ENCODE assay signal across 8 cellular contexts in genomic region chrX:136251042-136251991, GRCh38. TPM values are rescaled to one million over a fixed set of nuclear protein-coding genes. Genes with fewer than 3 reads are reported as not detected.
DNase-seq lines count a peak whose midpoint lies in the region; ATAC-seq and TF ChIP-seq lines count a peak whose summit lies in the region.

Gene MAP7D3, minus strand, starts transcription at chrX:136251400. Its CDS starts 42 bp downstream, at chrX:136251358.

- TF ChIP-seq CTCF in astrocyte of the cerebellum (IDR thresholded peaks at IDR 0.05; ENCODE audit: low read depth, low read length, missing control alignments): no peak

- no peaks in the 10 kb centered on the region for H3K36me3 ChIP-seq in skeletal muscle satellite cell (ENCODE audit: insufficient read depth, low read length)

- H3K4me2 ChIP-seq in skeletal muscle satellite cell (ENCODE audit: low read length): peak within 1 kb of the TSS; percentile 73

- peak within 1 kb of the TSS; percentile 61 for H3K4me3 ChIP-seq in astrocyte of the cerebellum (ENCODE audit: low read depth, low read length)
- peak within 1 kb of the TSS; percentile 70 for H3K4me3 ChIP-seq in skeletal muscle satellite cell (ENCODE audit: low read length)

- peak; percentile 86 for ATAC-seq in GM21723 (IDR thresholded peaks at IDR 0.05; ENCODE audit: unreplicated experiment)

- no peaks in the 10 kb centered on the region for H3K27me3 ChIP-seq in skeletal muscle satellite cell (ENCODE audit: control insufficient read depth, insufficient read depth, low read length)

- intact Hi-C loops in T-helper 2 cell treated with Interferon-gamma antibody and Interleukin-4, amounts not matched to agents 100 ng/mL and 5 ng/mL, for 36 hours (cut with micrococcal nuclease): loop anchor here (1.0 to 10.0 kb wide), 3 partner anchors 246 to 323 kb away; partner anchors contain the start of genes HTATSF1 and SLC9A6

- in situ Hi-C loops in astrocyte of the cerebellum (cut with HindIII; ENCODE audit: low sequenced_read_pairs): no loop called here

- DNase-seq in ELF-1 (ENCODE audit: low read depth, low spot score) (peak; percentile 73), KG1 (lab: John Stamatoyannopoulos, UW) (peak; percentile 13), astrocyte of the cerebellum (ENCODE audit: low read depth) (no peak), iPS DF 19.7 (ENCODE audit: low read depth, low spot score) (peak; percentile 52), NCI-H1048 (lab: John Stamatoyannopoulos, UW) (no peak)

- peak within 1 kb of the TSS; percentile 80 for H3K9ac ChIP-seq in skeletal muscle satellite cell (ENCODE audit: low read depth, low read length)

- no peaks in the 10 kb centered on the region for H3K9me3 ChIP-seq in skeletal muscle satellite cell (replicated peaks; ENCODE audit: low read length)

- peaks cover 4% of the 10 kb centered on the region for H3K4me1 ChIP-seq in skeletal muscle satellite cell (ENCODE audit: control insufficient read depth, insufficient read depth, low read length)

RNA-seq across cellular contexts. Expression of gene MAP7D3, which starts in this region (rescaled TPM):
- 17.9 and 20.0 TPM in 2 replicates for total RNA-seq in T-helper 2 cell treated with Interferon-gamma antibody and Interleukin-4, amounts not matched to agents 100 ng/mL and 5 ng/mL, for 36 hours
- 15.1 and 21.0 TPM in 2 replicates for total RNA-seq in skeletal muscle satellite cell (2012; rRNA removed)

Comparison
In these comparisons a context has a peak if more than half of its experiments do, and no peak if none do; other contexts are left out.
1. DNase-seq: peak in ELF-1 (single experiment), KG1 (single experiment) and iPS DF 19.7 (single experiment); none in astrocyte of the cerebellum (single experiment) and NCI-H1048 (single experiment).